ENCODE assay signal across 25 cellular contexts in the genomic region with DNA sequence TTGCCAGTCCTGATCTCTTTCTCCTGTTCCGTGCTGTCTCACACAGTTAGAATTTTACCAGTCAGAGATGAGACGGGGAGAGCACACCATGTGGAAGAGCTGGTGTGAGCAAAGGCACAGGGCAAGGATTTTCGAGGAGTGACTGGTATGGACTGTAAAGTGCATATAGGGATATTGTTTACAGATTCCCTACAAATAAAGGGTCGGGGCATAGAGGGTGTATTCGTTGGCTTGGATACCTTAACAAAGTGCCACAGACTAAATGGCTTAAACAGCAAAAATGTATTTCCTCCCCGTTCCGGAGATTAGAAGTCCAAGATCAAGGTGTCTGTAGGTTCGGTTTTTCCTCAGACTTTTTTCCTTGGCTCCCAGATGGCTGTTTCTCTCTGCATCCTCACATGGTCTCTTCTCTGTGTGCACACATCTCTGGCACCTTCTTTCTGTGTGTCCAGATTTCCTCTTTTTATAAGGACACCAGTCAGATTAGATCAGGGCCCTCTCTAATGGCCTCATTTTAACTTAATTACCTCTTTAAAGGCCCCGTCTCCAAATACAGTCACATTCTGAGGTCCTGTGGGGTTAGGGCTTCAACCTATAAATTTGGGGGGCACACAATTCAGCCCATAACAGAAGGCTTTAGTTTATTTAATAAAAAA. TPM values are rescaled to one million over a fixed set of nuclear protein-coding genes. Genes with fewer than 3 reads are reported as not detected.
DNase-seq lines count a peak whose midpoint lies in the region; ATAC-seq, FAIRE-seq and TF ChIP-seq lines count a peak whose summit lies in the region.
"Had no signal": no experiment of that assay in that cellular context is flagged by ENCODE, and none has a peak within 500 bp of the region (broad histone marks: within the 10 kb centered on the region; RNA-seq: fewer than 3 reads in every experiment).

No MANE protein-coding gene starts in this region.

- H3K27me3 ChIP-seq in astrocyte (ENCODE audit: insufficient read depth, low read length) (no peaks in the 10 kb centered on the region), neutrophil (no peaks in the 10 kb centered on the region), A673 (replicated peaks; ENCODE audit: insufficient read depth, low read depth, low read length, poor library complexity) (no peaks in the 10 kb centered on the region)
- H3K27me3 ChIP-seq: heart right ventricle had no signal

- H3K27me3 Mint-ChIP-seq in activated CD4-positive, alpha-beta T cell treated with anti-CD3 and anti-CD28 coated beads, Interleukin-2, amount 10 ng/mL, durations not matched to agents 7 days and 5 days: no peaks in the 10 kb centered on the region
- H3K27me3 Mint-ChIP-seq in IgD-negative memory B cell (no peaks in the 10 kb centered on the region), astrocyte (ENCODE audit: low read depth, unreplicated experiment) (no peaks in the 10 kb centered on the region)
- H3K27me3 Mint-ChIP-seq: activated B cell treated with CpG ODN at 0.5 μM for 24 hours had no signal

- H3K4me2 ChIP-seq in astrocyte (ENCODE audit: low read length): no peak overlapping the region

- H3K4me3 Mint-ChIP-seq in activated CD4-positive, alpha-beta T cell treated with anti-CD3 and anti-CD28 coated beads, Interleukin-2, amount 10 ng/mL, durations not matched to agents 7 days and 5 days: no peak overlapping the region
- no peak overlapping the region for H3K4me3 Mint-ChIP-seq in IgD-negative memory B cell
- H3K4me3 Mint-ChIP-seq in astrocyte (ENCODE audit: unreplicated experiment): no peak overlapping the region
- H3K4me3 Mint-ChIP-seq: activated B cell treated with CpG ODN at 0.5 μM for 24 hours, H9 had no signal

- no peaks in the 10 kb centered on the region for H3K79me2 ChIP-seq in astrocyte (ENCODE audit: insufficient read depth, low read length)

- H4K20me1 ChIP-seq in astrocyte (ENCODE audit: insufficient read depth, low read length): no peaks in the 10 kb centered on the region

- CTCF ChIA-PET in activated CD4-positive, alpha-beta T cell treated with anti-CD3 and anti-CD28 coated beads, Interleukin-2, amount 10 ng/mL, durations not matched to agents 7 days and 5 days (lab: Charles Lee): interaction anchor here (1.5 kb wide), 1 partner anchor 13 kb away, joined by 4 read pairs; no protein-coding TSS in a partner anchor
- CTCF ChIA-PET in A673 (lab: Charles Lee): no interaction called here
- CTCF ChIA-PET in GM10248 (lab: Yijun Ruan, JAX): interaction anchor here (1.0 to 6.3 kb wide), 4 partner anchors 9 to 454 kb away, joined by 3 to 35 read pairs (median 4); no protein-coding TSS in a partner anchor

- no peak for ATAC-seq in GM19455 (IDR thresholded peaks at IDR 0.05; ENCODE audit: unreplicated experiment)
- ATAC-seq: GM12878 had no signal

- BruUV-seq in A673 (replicated peaks; lab: Mats Ljungman, UMichigan): no TSS peak

- peaks cover 14% of the 10 kb centered on the region for H3K4me1 ChIP-seq in astrocyte (ENCODE audit: insufficient read depth, low read length)
- peaks cover 8 to 15% of the 10 kb centered on the region in 2 experiments for H3K4me1 ChIP-seq in neutrophil (ENCODE audit: control insufficient read depth in 1 of 2, insufficient read depth in 1 of 2, low read depth in 1 of 2, low read length in 1 of 2)
- no peaks in the 10 kb centered on the region for H3K4me1 ChIP-seq in A673 (ENCODE audit: insufficient read depth, low read length, poor library complexity, severe bottlenecking)
- H3K4me1 ChIP-seq: prostate gland had no signal

- H3K4me1 Mint-ChIP-seq in activated CD4-positive, alpha-beta T cell treated with anti-CD3 and anti-CD28 coated beads, Interleukin-2, amount 10 ng/mL, durations not matched to agents 7 days and 5 days: peaks cover 72% of the 10 kb centered on the region
- peaks cover 7 to 27% (median 14%) of the 10 kb centered on the region in 3 donors for H3K4me1 Mint-ChIP-seq in IgD-negative memory B cell
- peaks cover 25% of the 10 kb centered on the region for H3K4me1 Mint-ChIP-seq in astrocyte (ENCODE audit: low read depth, unreplicated experiment)

- H3K36me3 ChIP-seq in astrocyte (ENCODE audit: insufficient read depth, low read length) (no peaks in the 10 kb centered on the region), neutrophil (peaks cover 93% of the 10 kb centered on the region), A673 (ENCODE audit: insufficient read depth, low read length, poor library complexity, severe bottlenecking) (no peaks in the 10 kb centered on the region)
- H3K36me3 ChIP-seq: prostate gland had no signal

- no peak overlapping the region for H3K9ac ChIP-seq in astrocyte (ENCODE audit: low read length)

- no peak for DNase-seq in activated CD4-positive, alpha-beta T cell treated with anti-CD3 and anti-CD28 coated beads, Interleukin-2, amount 10 ng/mL, durations not matched to agents 7 days and 5 days
- DNase-seq in activated CD4-positive, alpha-beta T cell treated with anti-CD3 and anti-CD28 coated beads for 48 hours: no peak
- no peak for DNase-seq in astrocyte (ENCODE audit: low read depth)
- DNase-seq in A673 (ENCODE audit: low spot score): no peak
- no peak for DNase-seq in GM10248 (ENCODE audit: extremely low spot score)
- DNase-seq: activated B cell treated with CpG ODN at 0.5 μM for 24 hours; C1 segment of cervical spinal cord; DMS153; GF-D8; H9; heart right ventricle; NCI-H1436; NCI-H2171; SHP77; small intestine; stimulated activated CD4-positive, alpha-beta T cell treated with anti-CD3 and anti-CD28 coated beads, Interleukin-4, amount 100 ng/mL, for 1 hour had no signal

- intact Hi-C loops in A673 (cut with micrococcal nuclease; ENCODE audit: unreplicated experiment): no loop called here

- H3K27ac ChIP-seq in astrocyte (ENCODE audit: low read depth, low read length): no peak overlapping the region
- H3K27ac ChIP-seq in neutrophil: peak overlapping the region; percentile 82
- no peak overlapping the region for H3K27ac ChIP-seq in A673 (ENCODE audit: low read depth, low read length, poor library complexity, severe bottlenecking)
- H3K27ac ChIP-seq: prostate gland had no signal

- H3K27ac Mint-ChIP-seq in activated CD4-positive, alpha-beta T cell treated with anti-CD3 and anti-CD28 coated beads, Interleukin-2, amount 10 ng/mL, durations not matched to agents 7 days and 5 days: peak overlapping the region; percentile 72
- H3K27ac Mint-ChIP-seq in IgD-negative memory B cell (peak overlapping the region in 2 of 3 donors; percentile 59 to 85), astrocyte (ENCODE audit: unreplicated experiment) (peak overlapping the region; percentile 48)

- no peaks in the 10 kb centered on the region for H3K9me3 Mint-ChIP-seq in activated CD4-positive, alpha-beta T cell treated with anti-CD3 and anti-CD28 coated beads, Interleukin-2, amount 10 ng/mL, durations not matched to agents 7 days and 5 days
- H3K9me3 Mint-ChIP-seq in IgD-negative memory B cell (peaks cover 0 to 2% (median 2%) of the 10 kb centered on the region in 3 donors), astrocyte (ENCODE audit: unreplicated experiment) (no peaks in the 10 kb centered on the region)
- H3K9me3 Mint-ChIP-seq: H9 had no signal

- H3K4me3 ChIP-seq in astrocyte (ENCODE audit: insufficient read depth, low read depth, low read length) (no peak overlapping the region), neutrophil (ENCODE audit: low read depth in 1 of 2, low read length in 1 of 2) (no peak overlapping the region), A673 (ENCODE audit: low read depth, low read length, poor library complexity, severe bottlenecking) (no peak overlapping the region)
- H3K4me3 ChIP-seq: GM12878, heart right ventricle, lung, prostate gland had no signal

- POLR2A ChIA-PET in activated CD4-positive, alpha-beta T cell treated with anti-CD3 and anti-CD28 coated beads, Interleukin-2, amount 10 ng/mL, durations not matched to agents 7 days and 5 days (lab: Charles Lee): no interaction called here
- POLR2A ChIA-PET in A673 (lab: Charles Lee; ENCODE audit: low non-redundant PET) (no interaction called here), GM10248 (lab: Yijun Ruan, JAX) (no interaction called here)

- H3K36me3 Mint-ChIP-seq in activated CD4-positive, alpha-beta T cell treated with anti-CD3 and anti-CD28 coated beads, Interleukin-2, amount 10 ng/mL, durations not matched to agents 7 days and 5 days (ENCODE audit: low read depth): peaks cover 81% of the 10 kb centered on the region
- peaks cover 18% of the 10 kb centered on the region for H3K36me3 Mint-ChIP-seq in IgD-negative memory B cell
- H3K36me3 Mint-ChIP-seq in astrocyte (ENCODE audit: low read depth, unreplicated experiment): peaks cover 12% of the 10 kb centered on the region

- no peak overlapping the region for H2AFZ ChIP-seq in astrocyte (ENCODE audit: low read depth, low read length)

- H3K9me3 ChIP-seq in astrocyte (ENCODE audit: insufficient read depth, low read depth, low read length) (no peaks in the 10 kb centered on the region), neutrophil (no peaks in the 10 kb centered on the region), A673 (ENCODE audit: low read depth, low read length, poor library complexity, severe bottlenecking) (no peaks in the 10 kb centered on the region)
- H3K9me3 ChIP-seq: heart right ventricle, prostate gland had no signal

- TF ChIP-seq CTCF in astrocyte (IDR thresholded peaks at IDR 0.05; ENCODE audit: insufficient read depth, low read depth, low read length) (no peak), neutrophil (IDR thresholded peaks at IDR 0.05) (no peak), A673 (conservative IDR thresholded peaks at IDR 0.05; ENCODE audit: low read depth, low read length) (no peak), GM10248 (IDR thresholded peaks at IDR 0.05; ENCODE audit: control extremely low read depth, extremely low read depth, low read depth, missing control alignments) (no peak)

- FAIRE-seq in astrocyte (lab: Jason Lieb, UNC): no peak
- FAIRE-seq: A204.1, endothelial cell of umbilical vein, GM12878, islet of Langerhans, small intestine had no signal

RNA-seq across cellular contexts. Expression of a gene that starts 23.4 kb away (rescaled TPM):
- total RNA-seq in activated CD4-positive, alpha-beta T cell treated with anti-CD3 and anti-CD28 coated beads, Interleukin-2, amount 10 ng/mL, durations not matched to agents 7 days and 5 days: 100 to 1,000 TPM; 452 to 606 TPM
- polyA plus RNA-seq in IgD-negative memory B cell: 366 TPM
- total RNA-seq in astrocyte (82.7 and 96.8 TPM in 2 replicates), A673 (2021) (17.2 and 20.1 TPM in 2 replicates)
